Comparison of ENCODE assay signal across 8 cellular contexts in genomic region chr10:63633677-63634487, GRCh38.
DNase-seq lines count a peak whose midpoint lies in the region; ATAC-seq lines count a peak whose summit lies in the region.

No MANE protein-coding gene starts in this region.

- peak; percentile 62 for DNase-seq in HCEC 1CT
- peak; percentile 34 for DNase-seq in SK-N-DZ (ENCODE audit: low spot score)
- peak; percentile 1 to 43 for DNase-seq in hippocampal formation (lab: John Stamatoyannopoulos, UW)
- no peak for DNase-seq in islet precursor cell
- no peak for DNase-seq in stimulated activated naive CD4-positive, alpha-beta T cell (lab: John Stamatoyannopoulos, UW)

- H3K4me2 ChIP-seq in BLaER1 treated with 17β-estradiol and CSF1 and Interleukin-3, amounts not matched to agents 10 nM and 100 nM: peak overlapping the region in 10 of 11 experiments; percentile 2 to 64 (median 52); a peak in 16 of 22 replicates

- peaks cover 0 to 3% (median 0%) of the 10 kb centered on the region in 11 experiments; a peak in 1 of 22 replicates for H4K20me1 ChIP-seq in BLaER1 treated with 17β-estradiol and CSF1 and Interleukin-3, amounts not matched to agents 10 nM and 100 nM

- no peaks in the 10 kb centered on the region for H3K9me3 ChIP-seq in BLaER1 treated with 17β-estradiol and CSF1 and Interleukin-3, amounts not matched to agents 10 nM and 100 nM (replicated peaks in 1 of 11)

- H3K27me3 ChIP-seq in BLaER1 treated with 17β-estradiol and CSF1 and Interleukin-3, amounts not matched to agents 10 nM and 100 nM: no peaks in the 10 kb centered on the region

- no peak for ATAC-seq in GM18907 (IDR thresholded peaks at IDR 0.05; ENCODE audit: unreplicated experiment)
- ATAC-seq in esophagus mucosa: no peak

- no peak overlapping the region for H3K4me3 ChIP-seq in BLaER1 treated with 17β-estradiol and CSF1 and Interleukin-3, amounts not matched to agents 10 nM and 100 nM

- H3K36me3 ChIP-seq in BLaER1 treated with 17β-estradiol and CSF1 and Interleukin-3, amounts not matched to agents 10 nM and 100 nM: no peaks in the 10 kb centered on the region

- H3K27ac ChIP-seq in BLaER1 treated with 17β-estradiol and CSF1 and Interleukin-3, amounts not matched to agents 10 nM and 100 nM: no peak overlapping the region

- H3K9ac ChIP-seq in BLaER1 treated with 17β-estradiol and CSF1 and Interleukin-3, amounts not matched to agents 10 nM and 100 nM: no peak overlapping the region

- H3K4me1 ChIP-seq in BLaER1 treated with 17β-estradiol and CSF1 and Interleukin-3, amounts not matched to agents 10 nM and 100 nM: peaks cover 20 to 46% (median 42%) of the 10 kb centered on the region in 10 experiments

Comparison
In these comparisons a context has a peak if more than half of its experiments do, and no peak if none do; other contexts are left out.
1. DNase-seq: peak in HCEC 1CT (single experiment), SK-N-DZ (single experiment) and hippocampal formation (2 of 2); none in islet precursor cell (single experiment) and stimulated activated naive CD4-positive, alpha-beta T cell (0 of 6).